In the genomic region with DNA sequence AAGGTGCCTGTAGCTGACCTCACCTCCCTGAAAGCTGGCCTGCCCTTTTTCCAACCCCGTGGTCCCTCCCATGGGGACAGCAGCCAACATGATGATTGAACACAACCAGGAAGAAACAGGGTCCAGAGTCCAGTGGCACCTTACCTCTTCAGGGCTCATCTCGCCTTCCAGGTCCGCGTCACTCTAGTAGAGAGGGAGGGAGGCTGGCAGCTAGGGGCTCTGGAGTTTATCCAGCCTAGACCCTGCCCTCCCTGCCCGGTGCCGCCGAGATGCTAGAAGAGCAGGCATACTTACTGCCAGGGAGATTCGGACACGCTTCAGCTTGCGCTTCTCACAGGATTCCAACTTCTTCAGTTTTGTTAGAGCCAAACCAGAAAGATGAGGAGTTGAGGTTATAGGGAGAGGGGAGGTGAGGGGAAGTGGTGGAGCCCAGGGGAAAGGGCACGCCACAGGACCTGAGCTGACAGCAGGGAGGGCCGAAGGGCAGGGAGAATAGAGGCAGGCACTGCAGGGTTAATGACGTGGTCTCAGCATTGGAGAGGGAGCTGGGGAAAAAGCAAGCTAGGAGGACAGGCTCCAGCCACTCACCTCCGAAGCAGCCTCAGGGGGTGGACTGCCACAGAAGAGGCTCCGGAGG, we compare ENCODE assay signal across 1 cellular context.
TF ChIP-seq lines count a peak whose summit lies in the region.

No MANE protein-coding gene starts in this region.

TF ChIP-seq in HEK293, 187 proteins besides CTCF, POLR2A, EP300 and RAD21 (continued from another document):
- TF ChIP-seq, protein P1, sequence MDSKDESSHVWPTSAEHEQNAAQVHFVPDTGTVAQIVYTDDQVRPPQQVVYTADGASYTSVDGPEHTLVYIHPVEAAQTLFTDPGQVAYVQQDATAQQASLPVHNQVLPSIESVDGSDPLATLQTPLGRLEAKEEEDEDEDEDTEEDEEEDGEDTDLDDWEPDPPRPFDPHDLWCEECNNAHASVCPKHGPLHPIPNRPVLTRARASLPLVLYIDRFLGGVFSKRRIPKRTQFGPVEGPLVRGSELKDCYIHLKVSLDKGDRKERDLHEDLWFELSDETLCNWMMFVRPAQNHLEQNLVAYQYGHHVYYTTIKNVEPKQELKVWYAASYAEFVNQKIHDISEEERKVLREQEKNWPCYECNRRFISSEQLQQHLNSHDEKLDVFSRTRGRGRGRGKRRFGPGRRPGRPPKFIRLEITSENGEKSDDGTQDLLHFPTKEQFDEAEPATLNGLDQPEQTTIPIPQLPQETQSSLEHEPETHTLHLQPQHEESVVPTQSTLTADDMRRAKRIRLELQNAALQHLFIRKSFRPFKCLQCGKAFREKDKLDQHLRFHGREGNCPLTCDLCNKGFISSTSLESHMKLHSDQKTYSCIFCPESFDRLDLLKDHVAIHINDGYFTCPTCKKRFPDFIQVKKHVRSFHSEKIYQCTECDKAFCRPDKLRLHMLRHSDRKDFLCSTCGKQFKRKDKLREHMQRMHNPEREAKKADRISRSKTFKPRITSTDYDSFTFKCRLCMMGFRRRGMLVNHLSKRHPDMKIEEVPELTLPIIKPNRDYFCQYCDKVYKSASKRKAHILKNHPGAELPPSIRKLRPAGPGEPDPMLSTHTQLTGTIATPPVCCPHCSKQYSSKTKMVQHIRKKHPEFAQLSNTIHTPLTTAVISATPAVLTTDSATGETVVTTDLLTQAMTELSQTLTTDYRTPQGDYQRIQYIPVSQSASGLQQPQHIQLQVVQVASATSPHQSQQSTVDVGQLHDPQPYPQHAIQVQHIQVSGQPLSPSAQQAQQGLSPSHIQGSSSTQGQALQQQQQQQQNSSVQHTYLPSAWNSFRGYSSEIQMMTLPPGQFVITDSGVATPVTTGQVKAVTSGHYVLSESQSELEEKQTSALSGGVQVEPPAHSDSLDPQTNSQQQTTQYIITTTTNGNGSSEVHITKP (tag by site-specific recombination; IDR thresholded peaks at IDR 0.05): 0 out of 2 replicates have a peak, but pooled peaks have one; percentile 35
